Comparison of ENCODE assay signal across 9 cellular contexts in genomic region chr10:93386496-93387369, GRCh38.
DNase-seq lines count a peak whose midpoint lies in the region; TF ChIP-seq lines count a peak whose summit lies in the region.
"Had no signal": no experiment of that assay in that cellular context is flagged by ENCODE, and none has a peak within 500 bp of the region (broad histone marks: within the 10 kb centered on the region; RNA-seq: fewer than 3 reads in every experiment).

No MANE protein-coding gene starts in this region.

- no peak overlapping the region for H3K4ac ChIP-seq in mesendoderm (ENCODE audit: low read depth, low read length)

- peaks cover 21% of the 10 kb centered on the region for H3K4me1 Mint-ChIP-seq in activated naive CD4-positive, alpha-beta T cell treated with anti-CD3 and anti-CD28 coated beads, Interleukin-2, amount 50 U/mL, for 24 hours

- intact Hi-C loops in tibial artery (cut with DNase I; ENCODE audit: low total_unique reads) = no loop called here

- no CpG with 5 or more reads among the region's 15 CpGs for WGBS in mesendoderm (ENCODE audit: extremely low coverage, insufficient coverage, low lambda C conversion rate)

- no peaks in the 10 kb centered on the region for H3K79me1 ChIP-seq in mesendoderm (ENCODE audit: low read length)

- no peaks in the 10 kb centered on the region for H3K9me3 ChIP-seq in tibial artery

- H4K5ac ChIP-seq in mesendoderm (ENCODE audit: low read length) = no peak overlapping the region

- H3K9ac ChIP-seq in mesendoderm (ENCODE audit: low read length) = no peak overlapping the region

- H3K4me3 ChIP-seq in tibial artery (no peak overlapping the region), mesendoderm (ENCODE audit: low read length) (no peak overlapping the region)

- H3K4me2 ChIP-seq in mesendoderm (ENCODE audit: low read length) = no peak overlapping the region

- no peaks in the 10 kb centered on the region for H3K27me3 ChIP-seq in layer of hippocampus (ENCODE audit: control insufficient read depth, insufficient read depth, low read length)
- H3K27me3 ChIP-seq in tibial artery = no peaks in the 10 kb centered on the region
- H3K27me3 ChIP-seq in mesendoderm (ENCODE audit: insufficient read depth, low read length, poor library complexity) = no peaks in the 10 kb centered on the region

- H2BK5ac ChIP-seq in mesendoderm (ENCODE audit: low read length) = no peak overlapping the region

- peak; percentile 8 for DNase-seq in activated naive CD4-positive, alpha-beta T cell treated with Interleukin-2 at 50 U/mL for 16 hours
- no peak for DNase-seq in activated naive CD4-positive, alpha-beta T cell treated with anti-CD3 and anti-CD28 coated beads, Interleukin-2, amount 50 U/mL, for 16 hours
- DNase-seq in tibial artery = no peak
- no peak for DNase-seq in cerebellar nuclear complex (lab: John Stamatoyannopoulos, UW)
- DNase-seq in mesendoderm = no peak
- DNase-seq in amniotic stem cell (lab: John Stamatoyannopoulos, UW) = no peak
- DNase-seq: COR-L47 had no signal

- H2BK120ac ChIP-seq in mesendoderm (ENCODE audit: low read depth, low read length) = no peak overlapping the region

- peak overlapping the region; percentile 6 for H3K27ac ChIP-seq in layer of hippocampus (ENCODE audit: low read depth, low read length)
- peak overlapping the region; percentile 11 to 44 for H3K27ac ChIP-seq in tibial artery
- no peak overlapping the region for H3K27ac ChIP-seq in mesendoderm (ENCODE audit: low read depth, low read length)

- peaks cover 3% of the 10 kb centered on the region for H3K27me3 Mint-ChIP-seq in activated naive CD4-positive, alpha-beta T cell treated with anti-CD3 and anti-CD28 coated beads, Interleukin-2, amount 50 U/mL, for 24 hours

- no peaks in the 10 kb centered on the region for H3K79me2 ChIP-seq in mesendoderm (ENCODE audit: control insufficient read depth, insufficient read depth, low read length)

- H3K23ac ChIP-seq in mesendoderm (ENCODE audit: low read length) = no peak overlapping the region

- peaks cover 0 to 41% (median 21%) of the 10 kb centered on the region in 4 donors for H3K4me1 ChIP-seq in tibial artery
- peaks cover 5% of the 10 kb centered on the region for H3K4me1 ChIP-seq in mesendoderm (ENCODE audit: control insufficient read depth, low read depth, low read length)

- no peak overlapping the region for H2AK5ac ChIP-seq in mesendoderm (ENCODE audit: low read length)

- no peak for TF ChIP-seq CTCF in tibial artery (IDR thresholded peaks at IDR 0.05)

- no peak overlapping the region for H3K56ac ChIP-seq in mesendoderm (ENCODE audit: low read length)

- H3K36me3 ChIP-seq in tibial artery = peaks cover 12 to 56% (median 38%) of the 10 kb centered on the region in 3 donors
- no peaks in the 10 kb centered on the region for H3K36me3 ChIP-seq in mesendoderm (ENCODE audit: control insufficient read depth, insufficient read depth, low read length)

- no peak overlapping the region for H3K4me3 Mint-ChIP-seq in activated naive CD4-positive, alpha-beta T cell treated with anti-CD3 and anti-CD28 coated beads, Interleukin-2, amount 50 U/mL, for 24 hours

- no peak overlapping the region for H4K8ac ChIP-seq in mesendoderm (ENCODE audit: low read depth, low read length)

- no peak overlapping the region for H2BK15ac ChIP-seq in mesendoderm (replicated peaks; ENCODE audit: low read depth)

- no peak overlapping the region for H3K18ac ChIP-seq in mesendoderm (ENCODE audit: low read length)

- peaks cover 1% of the 10 kb centered on the region for H3K36me3 Mint-ChIP-seq in activated naive CD4-positive, alpha-beta T cell treated with anti-CD3 and anti-CD28 coated beads, Interleukin-2, amount 50 U/mL, for 24 hours

- H3K27ac Mint-ChIP-seq in activated naive CD4-positive, alpha-beta T cell treated with anti-CD3 and anti-CD28 coated beads, Interleukin-2, amount 50 U/mL, for 24 hours = peak overlapping the region; percentile 71

- H3K9me3 Mint-ChIP-seq in activated naive CD4-positive, alpha-beta T cell treated with anti-CD3 and anti-CD28 coated beads, Interleukin-2, amount 50 U/mL, for 24 hours = no peaks in the 10 kb centered on the region
